34 cellular contexts compared by ENCODE assay signal in genomic region chr1:227451954-227452353, GRCh38.
"Had no signal": no experiment of that assay in that cellular context is flagged by ENCODE, and none has a peak within 500 bp of the region (broad histone marks: within the 10 kb centered on the region; RNA-seq: fewer than 3 reads in every experiment).

No MANE protein-coding gene starts in this region.

- H3K4me3 Mint-ChIP-seq: activated CD4-positive, alpha-beta memory T cell treated with anti-CD3 and anti-CD28 coated beads, Interleukin-2, amount 10 ng/mL, durations not matched to agents 7 days and 5 days; activated CD8-positive, alpha-beta memory T cell treated with anti-CD3 and anti-CD28 coated beads, Interleukin-2, amount 10 ng/mL, durations not matched to agents 7 days and 5 days; activated naive CD4-positive, alpha-beta T cell treated with anti-CD3 and anti-CD28 coated beads, Interleukin-2, amount 10 ng/mL, durations not matched to agents 7 days and 5 days; activated naive CD8-positive, alpha-beta T cell; activated naive CD8-positive, alpha-beta T cell treated with anti-CD3 and anti-CD28 coated beads, Interleukin-2, amount 50 U/mL, for 24 hours; brain had no signal

- H3K4me3 ChIP-seq: Peyer's patch, SJSA1 had no signal

- H3K27ac ChIP-seq: Peyer's patch, SJSA1, VCaP had no signal

- DNase-seq: activated CD4-positive, alpha-beta memory T cell treated with anti-CD3 and anti-CD28 coated beads, Interleukin-2, amount 10 ng/mL, durations not matched to agents 7 days and 5 days; activated CD4-positive, alpha-beta T cell treated with anti-CD3 and anti-CD28 coated beads for 1 hour; activated CD4-positive, alpha-beta T cell treated with anti-CD3 and anti-CD28 coated beads for 48 hours; activated CD4-positive, CD25-positive, alpha-beta regulatory T cell; activated CD8-positive, alpha-beta memory T cell treated with anti-CD3 and anti-CD28 coated beads for 24 hours; activated CD8-positive, alpha-beta memory T cell treated with anti-CD3 and anti-CD28 coated beads, Interleukin-2, amount 10 ng/mL, durations not matched to agents 7 days and 5 days; activated CD8-positive, alpha-beta memory T cell treated with anti-CD3 and anti-CD28 coated beads, Interleukin-2, amount 50 U/mL, for 48 hours; activated effector memory CD4-positive, alpha-beta T cell treated with Interleukin-2 at 50 U/mL for 16 hours; activated naive CD4-positive, alpha-beta T cell treated with anti-CD3 and anti-CD28 coated beads, Interleukin-2, amount 10 ng/mL, durations not matched to agents 7 days and 5 days; activated naive CD8-positive, alpha-beta T cell treated with anti-CD3 and anti-CD28 coated beads, Interleukin-2, amount 50 U/mL, for 24 hours; activated T-cell treated with anti-CD3 and anti-CD28 coated beads, Interleukin-2, amount 50 U/mL, for 48 hours; anterior cingulate cortex; caudate nucleus; cerebellar nuclear complex; Karpas-422; NCI-H1105; NCI-H1436; NCI-H1694; NCI-H1930; NCI-H2081 treated with DMSO at 0.1 percent for 48 hours; NCI-H345; NCI-H524 treated with DMSO at 0.1 percent for 48 hours; NCI-H774; Peyer's patch; RPMI8226; SHP77 treated with DMSO at 0.1 percent for 48 hours; SW 1271; T-helper 1 cell; T-helper 2 cell; T-helper 9 cell had no signal

- H3K36me3 Mint-ChIP-seq: activated CD8-positive, alpha-beta memory T cell treated with anti-CD3 and anti-CD28 coated beads, Interleukin-2, amount 10 ng/mL, durations not matched to agents 7 days and 5 days; activated naive CD4-positive, alpha-beta T cell treated with anti-CD3 and anti-CD28 coated beads, Interleukin-2, amount 10 ng/mL, durations not matched to agents 7 days and 5 days; activated naive CD8-positive, alpha-beta T cell; brain had no signal

- H3K36me3 ChIP-seq: Peyer's patch, SJSA1 had no signal

- H3K9me3 Mint-ChIP-seq: activated CD4-positive, alpha-beta memory T cell treated with anti-CD3 and anti-CD28 coated beads, Interleukin-2, amount 10 ng/mL, durations not matched to agents 7 days and 5 days; activated naive CD4-positive, alpha-beta T cell treated with anti-CD3 and anti-CD28 coated beads, Interleukin-2, amount 10 ng/mL, durations not matched to agents 7 days and 5 days; activated naive CD8-positive, alpha-beta T cell treated with anti-CD3 and anti-CD28 coated beads, Interleukin-2, amount 50 U/mL, for 24 hours had no signal

- H3K4me1 ChIP-seq: Peyer's patch, SJSA1 had no signal

- ATAC-seq: activated CD8-positive, alpha-beta memory T cell treated with anti-CD3 and anti-CD28 coated beads, Interleukin-2, amount 10 ng/mL, durations not matched to agents 7 days and 5 days; activated naive CD8-positive, alpha-beta T cell treated with anti-CD3 and anti-CD28 coated beads, Interleukin-2, amount 50 U/mL, for 24 hours had no signal

- H3K27ac Mint-ChIP-seq: activated CD4-positive, alpha-beta memory T cell treated with anti-CD3 and anti-CD28 coated beads, Interleukin-2, amount 10 ng/mL, durations not matched to agents 7 days and 5 days; activated CD8-positive, alpha-beta memory T cell treated with anti-CD3 and anti-CD28 coated beads, Interleukin-2, amount 10 ng/mL, durations not matched to agents 7 days and 5 days; activated naive CD4-positive, alpha-beta T cell treated with anti-CD3 and anti-CD28 coated beads, Interleukin-2, amount 10 ng/mL, durations not matched to agents 7 days and 5 days; activated naive CD8-positive, alpha-beta T cell; activated naive CD8-positive, alpha-beta T cell treated with anti-CD3 and anti-CD28 coated beads, Interleukin-2, amount 50 U/mL, for 24 hours; brain had no signal

- H3K9me3 ChIP-seq: Peyer's patch, SJSA1 had no signal

- H3K4me1 Mint-ChIP-seq: activated CD4-positive, alpha-beta memory T cell treated with anti-CD3 and anti-CD28 coated beads, Interleukin-2, amount 10 ng/mL, durations not matched to agents 7 days and 5 days; activated CD8-positive, alpha-beta memory T cell treated with anti-CD3 and anti-CD28 coated beads, Interleukin-2, amount 10 ng/mL, durations not matched to agents 7 days and 5 days; activated naive CD4-positive, alpha-beta T cell treated with anti-CD3 and anti-CD28 coated beads, Interleukin-2, amount 10 ng/mL, durations not matched to agents 7 days and 5 days had no signal

- H3K27me3 ChIP-seq: Peyer's patch, SJSA1 had no signal
